In the genomic region with DNA sequence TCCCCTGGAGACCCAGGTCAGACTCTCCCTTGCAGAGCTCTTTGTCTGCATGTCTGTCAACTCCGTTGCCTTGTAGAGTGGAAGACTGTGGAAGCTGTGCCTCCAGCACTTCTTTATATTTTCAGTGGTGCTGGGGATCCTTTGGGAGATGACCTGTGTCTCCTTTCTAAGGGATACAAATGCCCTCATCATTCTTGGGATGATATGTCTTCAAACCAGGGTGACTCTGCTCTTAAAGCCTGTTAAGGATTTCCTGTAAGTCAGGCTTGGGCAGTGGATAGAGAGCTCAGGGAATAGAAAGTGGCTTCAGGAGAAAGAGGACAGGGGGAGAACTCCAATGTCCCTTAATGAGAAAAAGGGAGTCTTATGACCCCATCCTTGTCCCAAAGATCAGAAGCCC, we compare ENCODE assay signal across 17 cellular contexts. TPM values are rescaled to one million over a fixed set of nuclear protein-coding genes. Genes with fewer than 3 reads are reported as not detected.
DNase-seq lines count a peak whose midpoint lies in the region; ATAC-seq and TF ChIP-seq lines count a peak whose summit lies in the region.
"Had no signal": no experiment of that assay in that cellular context is flagged by ENCODE, and none has a peak within 500 bp of the region (broad histone marks: within the 10 kb centered on the region; RNA-seq: fewer than 3 reads in every experiment).

No MANE protein-coding gene starts in this region.

- H3K4me1 ChIP-seq in HEK293 (ENCODE audit: control insufficient read depth, insufficient read depth, low read length) (peaks cover 44% of the 10 kb centered on the region), colonic mucosa (peaks cover 9% of the 10 kb centered on the region)

- no peaks in the 10 kb centered on the region for H3K27me3 ChIP-seq in colonic mucosa

- TF ChIP-seq CTCF in HEK293 (tag by site-specific recombination; IDR thresholded peaks at IDR 0.05) (no peak), colonic mucosa (IDR thresholded peaks at IDR 0.05) (no peak), mesothelial cell of epicardium (IDR thresholded peaks at IDR 0.05; ENCODE audit: unreplicated experiment) (no peak), type B pancreatic cell (conservative IDR thresholded peaks at IDR 0.05) (no peak)

- H3K4me3 ChIP-seq in HEK293 (ENCODE audit: low read depth, low read length) (no peak overlapping the region), colonic mucosa (no peak overlapping the region)
- H3K4me3 ChIP-seq: BLaER1, cardiac muscle cell, SK-N-MC had no signal

- H3K4me3 Mint-ChIP-seq in mesothelial cell of epicardium = peak overlapping the region; percentile 90
- peak overlapping the region; percentile 91 for H3K4me3 Mint-ChIP-seq in type B pancreatic cell

- H3K27me3 Mint-ChIP-seq in mesothelial cell of epicardium (ENCODE audit: low read depth) (no peaks in the 10 kb centered on the region), type B pancreatic cell (peaks cover 97% of the 10 kb centered on the region)

- POLR2A ChIA-PET in HEK293 (lab: Yijun Ruan, JAX) = interaction anchor here (0.8 to 2.4 kb wide), 6 partner anchors 12 to 88 kb away, joined by 3 to 9 read pairs (median 4); no protein-coding TSS in a partner anchor

- peaks cover 56% of the 10 kb centered on the region for H3K4me1 Mint-ChIP-seq in mesothelial cell of epicardium
- H3K4me1 Mint-ChIP-seq in type B pancreatic cell (ENCODE audit: unreplicated experiment) = peaks cover 52% of the 10 kb centered on the region

- H3K27ac Mint-ChIP-seq in mesothelial cell of epicardium (peak overlapping the region; percentile 100), type B pancreatic cell (peak overlapping the region; percentile 97)

- H3K36me3 ChIP-seq in HEK293 (ENCODE audit: control insufficient read depth in 2 of 2, insufficient read depth in 1 of 2, low read length in 2 of 2) (peaks cover 0 to 30% of the 10 kb centered on the region in 2 experiments; a peak in 2 of 3 replicates), colonic mucosa (no peaks in the 10 kb centered on the region)
- H3K36me3 ChIP-seq: BLaER1, cardiac muscle cell had no signal

- H3K9me3 ChIP-seq in HEK293 (ENCODE audit: control insufficient read depth, insufficient read depth, low read depth, low read length) (no peaks in the 10 kb centered on the region), colonic mucosa (no peaks in the 10 kb centered on the region)
- H3K9me3 ChIP-seq: BLaER1 had no signal

- ATAC-seq in HG02678 (IDR thresholded peaks at IDR 0.05; ENCODE audit: unreplicated experiment) (no peak), HG03469 (IDR thresholded peaks at IDR 0.05; ENCODE audit: unreplicated experiment) (no peak)

- CTCF ChIA-PET in HEK293 (lab: Yijun Ruan, JAX) = interaction anchor here (0.6 to 3.2 kb wide), 19 partner anchors 25 to 373 kb away, joined by 3 to 18 read pairs (median 4); no protein-coding TSS in a partner anchor

- intact Hi-C loops in colonic mucosa (cut with DNase I) = no loop called here

- no peak for DNase-seq in colonic mucosa
- no peak for DNase-seq in mesothelial cell of epicardium (ENCODE audit: low spot score in 2 of 2, unreplicated experiment in 2 of 2)
- no peak for DNase-seq in type B pancreatic cell (ENCODE audit: extremely low spot score, unreplicated experiment)
- DNase-seq in NOMO-1 treated with DMSO at 0.1 percent for 48 hours (lab: John Stamatoyannopoulos, UW; ENCODE audit: unreplicated experiment) = no peak
- DNase-seq: activated CD4-positive, alpha-beta T cell treated with anti-CD3 and anti-CD28 coated beads, Interleukin-2, amount 50 U/mL, for 1 hour; activated T-cell treated with anti-CD3 and anti-CD28 coated beads, Interleukin-2, amount 50 U/mL, for 1 hour; DMS 273 treated with DMSO at 0.1 percent for 48 hours; effector CD8-positive, alpha-beta T cell; NCI-H82; retina had no signal

- H3K9me3 Mint-ChIP-seq in mesothelial cell of epicardium (no peaks in the 10 kb centered on the region), type B pancreatic cell (no peaks in the 10 kb centered on the region)
- H3K9me3 Mint-ChIP-seq: IgD-negative memory B cell had no signal

- H3K9ac ChIP-seq in colonic mucosa (ENCODE audit: low read depth in 2 of 2, low read length in 2 of 2) = peak overlapping the region; percentile 54 to 76
- H3K9ac ChIP-seq: BLaER1 had no signal

- H3K36me3 Mint-ChIP-seq in mesothelial cell of epicardium = peaks cover 45% of the 10 kb centered on the region
- peaks cover 49% of the 10 kb centered on the region for H3K36me3 Mint-ChIP-seq in type B pancreatic cell
- H3K36me3 Mint-ChIP-seq: IgD-negative memory B cell had no signal

- H3K27ac ChIP-seq in HEK293 (ENCODE audit: extremely low read depth, low read depth, low read length) (peak overlapping the region; percentile 92), colonic mucosa (peak overlapping the region; percentile 88)
- H3K27ac ChIP-seq: BLaER1, cardiac muscle cell had no signal

TF ChIP-seq in HEK293, 187 proteins besides CTCF, POLR2A, EP300 and RAD21:
- TF ChIP-seq PRDM1 (tag by site-specific recombination; IDR thresholded peaks at IDR 0.05) (peak; percentile 89), ZNF140 (tag by site-specific recombination; IDR thresholded peaks at IDR 0.05) (no peak), ZNF391 (tag by site-specific recombination; IDR thresholded peaks at IDR 0.05; ENCODE audit: borderline replicate concordance, low read depth) (no peak), SCRT1 (tag by site-specific recombination; IDR thresholded peaks at IDR 0.05; ENCODE audit: borderline replicate concordance) (no peak), ZNF629 (tag by site-specific recombination; IDR thresholded peaks at IDR 0.05) (no peak), SP3 (tag by site-specific recombination; IDR thresholded peaks at IDR 0.05) (no peak), ZNF658 (tag by site-specific recombination; IDR thresholded peaks at IDR 0.05) (no peak), ZNF366 (tag by site-specific recombination; conservative IDR thresholded peaks at IDR 0.05) (0 out of 2 replicates have a peak, but pooled peaks have one; percentile 9), ZNF600 (tag by site-specific recombination; IDR thresholded peaks at IDR 0.05) (peak; percentile 34; the same call in 1 of the 2 replicates)
- TF ChIP-seq, protein P1, sequence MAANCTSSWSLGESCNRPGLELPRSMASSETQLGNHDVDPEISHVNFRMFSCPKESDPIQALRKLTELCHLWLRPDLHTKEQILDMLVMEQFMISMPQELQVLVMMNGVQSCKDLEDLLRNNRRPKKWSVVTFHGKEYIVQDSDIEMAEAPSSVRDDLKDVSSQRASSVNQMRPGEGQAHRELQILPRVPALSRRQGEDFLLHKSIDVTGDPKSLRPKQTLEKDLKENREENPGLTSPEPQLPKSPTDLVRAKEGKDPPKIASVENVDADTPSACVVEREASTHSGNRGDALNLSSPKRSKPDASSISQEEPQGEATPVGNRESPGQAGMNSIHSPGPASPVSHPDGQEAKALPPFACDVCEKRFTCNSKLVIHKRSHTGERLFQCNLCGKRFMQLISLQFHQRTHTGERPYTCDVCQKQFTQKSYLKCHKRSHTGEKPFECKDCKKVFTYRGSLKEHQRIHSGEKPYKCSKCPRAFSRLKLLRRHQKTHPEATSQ (tag by site-specific recombination; IDR thresholded peaks at IDR 0.05) = no peak
- TF ChIP-seq, protein P2, sequence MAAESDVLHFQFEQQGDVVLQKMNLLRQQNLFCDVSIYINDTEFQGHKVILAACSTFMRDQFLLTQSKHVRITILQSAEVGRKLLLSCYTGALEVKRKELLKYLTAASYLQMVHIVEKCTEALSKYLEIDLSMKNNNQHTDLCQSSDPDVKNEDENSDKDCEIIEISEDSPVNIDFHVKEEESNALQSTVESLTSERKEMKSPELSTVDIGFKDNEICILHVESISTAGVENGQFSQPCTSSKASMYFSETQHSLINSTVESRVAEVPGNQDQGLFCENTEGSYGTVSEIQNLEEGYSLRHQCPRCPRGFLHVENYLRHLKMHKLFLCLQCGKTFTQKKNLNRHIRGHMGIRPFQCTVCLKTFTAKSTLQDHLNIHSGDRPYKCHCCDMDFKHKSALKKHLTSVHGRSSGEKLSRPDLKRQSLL (tag by site-specific recombination; IDR thresholded peaks at IDR 0.05) = no peak

RNA-seq across cellular contexts. Expression of a gene that starts 1.5 kb away (rescaled TPM):
- total RNA-seq in colonic mucosa = 10 to 100 TPM; 17.4 to 31.8 TPM
- total RNA-seq in mesothelial cell of epicardium = 282 to 303 TPM (median 282 TPM) in 3 replicates
- 46.9 and 93.7 TPM in 2 replicates for total RNA-seq in type B pancreatic cell (ENCODE audit: low replicate concordance)

RNA-seq across cellular contexts. Expression of a gene that starts 5.1 kb away (rescaled TPM):
- total RNA-seq in colonic mucosa (10 to 100 TPM; 11.0 to 22.7 TPM), mesothelial cell of epicardium (28.6 to 32.4 TPM (median 31.1 TPM) in 3 replicates), type B pancreatic cell (ENCODE audit: low replicate concordance) (10.1 and 20.8 TPM in 2 replicates)

RNA-seq across cellular contexts. Expression of a gene that starts 10.4 kb away (rescaled TPM):
- 1 to 10 TPM; 2.5 to 4.7 TPM for total RNA-seq in colonic mucosa
- total RNA-seq in mesothelial cell of epicardium = 34.2 to 39.2 TPM (median 34.4 TPM) in 3 replicates
- 14.8 and 27.0 TPM in 2 replicates for total RNA-seq in type B pancreatic cell (ENCODE audit: low replicate concordance)

RNA-seq across cellular contexts. Expression of a gene that starts 16.3 kb away (rescaled TPM):
- 10 to 100 TPM; 30.0 to 71.0 TPM for total RNA-seq in colonic mucosa
- total RNA-seq in mesothelial cell of epicardium = 56.4 to 63.1 TPM (median 59.7 TPM) in 3 replicates
- total RNA-seq in type B pancreatic cell (ENCODE audit: low replicate concordance) = 17.6 and 20.3 TPM in 2 replicates

RNA-seq across cellular contexts. Expression of a gene that starts 22.3 kb away (rescaled TPM):
- total RNA-seq in colonic mucosa = 10 to 100 TPM; 25.9 to 31.4 TPM
- 18.6 to 20.3 TPM (median 19.5 TPM) in 3 replicates for total RNA-seq in mesothelial cell of epicardium
- 9.8 and 11.7 TPM in 2 replicates for total RNA-seq in type B pancreatic cell (ENCODE audit: low replicate concordance)
- total RNA-seq: cardiac muscle cell had no signal
